In genomic region chr4:16819652-16820051, GRCh38 we compare ENCODE assay signal across 16 cellular contexts.
"Had no signal": no experiment of that assay in that cellular context is flagged by ENCODE, and none has a peak within 500 bp of the region (broad histone marks: within the 10 kb centered on the region; RNA-seq: fewer than 3 reads in every experiment).

No MANE protein-coding gene starts in this region.

- H3K27ac Mint-ChIP-seq: activated CD8-positive, alpha-beta T cell treated with anti-CD3 and anti-CD28 coated beads, Interleukin-2, amount 10 ng/mL, durations not matched to agents 7 days and 5 days; activated naive CD8-positive, alpha-beta T cell treated with anti-CD3 and anti-CD28 coated beads for 36 hours; activated T-cell treated with anti-CD3 and anti-CD28 coated beads, Interleukin-2, amount 50 U/mL, for 72 hours; mesothelial cell of epicardium; stimulated activated effector memory CD8-positive, alpha-beta T cell treated with anti-CD3 and anti-CD28 coated beads, Interleukin-12 subunit alpha, Interleukin-12 subunit beta, amount 100 ng/mL, for 72 hours; T-helper 17 cell had no signal

- H3K4me1 Mint-ChIP-seq: activated naive CD8-positive, alpha-beta T cell treated with anti-CD3 and anti-CD28 coated beads for 36 hours; central memory CD8-positive, alpha-beta T cell; stimulated activated effector memory CD8-positive, alpha-beta T cell treated with anti-CD3 and anti-CD28 coated beads, Interleukin-12 subunit alpha, Interleukin-12 subunit beta, amount 100 ng/mL, for 72 hours; T-helper 17 cell had no signal

- H3K36me3 Mint-ChIP-seq: activated naive CD8-positive, alpha-beta T cell treated with anti-CD3 and anti-CD28 coated beads for 36 hours; brain; mesothelial cell of epicardium; stimulated activated effector memory CD8-positive, alpha-beta T cell treated with anti-CD3 and anti-CD28 coated beads, Interleukin-12 subunit alpha, Interleukin-12 subunit beta, amount 100 ng/mL, for 72 hours had no signal

- H3K9me3 Mint-ChIP-seq: activated naive CD8-positive, alpha-beta T cell treated with anti-CD3 and anti-CD28 coated beads for 36 hours; central memory CD8-positive, alpha-beta T cell; mesothelial cell of epicardium; stimulated activated effector memory CD8-positive, alpha-beta T cell treated with anti-CD3 and anti-CD28 coated beads, Interleukin-12 subunit alpha, Interleukin-12 subunit beta, amount 100 ng/mL, for 72 hours had no signal

- H3K27ac ChIP-seq: epithelial cell of prostate had no signal

- H3K27me3 Mint-ChIP-seq: brain, T-helper 17 cell had no signal

- ATAC-seq: activated CD8-positive, alpha-beta T cell treated with anti-CD3 and anti-CD28 coated beads, Interleukin-2, amount 10 ng/mL, durations not matched to agents 7 days and 5 days; activated T-cell treated with anti-CD3 and anti-CD28 coated beads, Interleukin-2, amount 50 U/mL, for 72 hours; stimulated activated effector memory CD8-positive, alpha-beta T cell treated with anti-CD3 and anti-CD28 coated beads, Interleukin-12 subunit alpha, Interleukin-12 subunit beta, amount 100 ng/mL, for 72 hours; T-helper 17 cell had no signal

- H3K4me1 ChIP-seq: thyroid gland had no signal

- H3K27me3 ChIP-seq: thyroid gland had no signal

- H3K4me3 Mint-ChIP-seq: activated CD8-positive, alpha-beta T cell treated with anti-CD3 and anti-CD28 coated beads, Interleukin-2, amount 10 ng/mL, durations not matched to agents 7 days and 5 days; activated naive CD8-positive, alpha-beta T cell treated with anti-CD3 and anti-CD28 coated beads for 36 hours; activated T-cell treated with anti-CD3 and anti-CD28 coated beads, Interleukin-2, amount 50 U/mL, for 72 hours; central memory CD8-positive, alpha-beta T cell; mesothelial cell of epicardium; stimulated activated effector memory CD8-positive, alpha-beta T cell treated with anti-CD3 and anti-CD28 coated beads, Interleukin-12 subunit alpha, Interleukin-12 subunit beta, amount 100 ng/mL, for 72 hours; T-helper 17 cell had no signal

- H3K36me3 ChIP-seq: thyroid gland had no signal

- H3K4me3 ChIP-seq: thyroid gland had no signal

- H3K9me3 ChIP-seq: thyroid gland had no signal

- DNase-seq: activated CD4-positive, alpha-beta T cell treated with anti-CD3 and anti-CD28 coated beads for 4 hours; activated CD8-positive, alpha-beta memory T cell treated with anti-CD3 and anti-CD28 coated beads, Interleukin-2, amount 50 U/mL, for 4 hours; activated CD8-positive, alpha-beta T cell treated with anti-CD3 and anti-CD28 coated beads, Interleukin-2, amount 10 ng/mL, durations not matched to agents 7 days and 5 days; activated gamma-delta T cell; activated naive CD8-positive, alpha-beta T cell treated with anti-CD3 and anti-CD28 coated beads for 36 hours; activated T-cell treated with anti-CD3 and anti-CD28 coated beads, Interleukin-2, amount 50 U/mL, for 72 hours; cortex of kidney; effector memory CD4-positive, alpha-beta T cell; islet precursor cell; T-helper 17 cell; thyroid gland had no signal
